ENCODE assay signal across 23 cellular contexts in genomic region chr7:109694122-109694521, GRCh38.
"Had no signal": no experiment of that assay in that cellular context is flagged by ENCODE, and none has a peak within 500 bp of the region (broad histone marks: within the 10 kb centered on the region; RNA-seq: fewer than 3 reads in every experiment).

No MANE protein-coding gene starts in this region.

- H3K4me3 Mint-ChIP-seq: dendritic cell treated with granulocyte-macrophage colony-stimulating factor and Interleukin-4, amounts not matched to agents 40 ng/mL and 50 ng/mL, for 4 days; effector memory CD8-positive, alpha-beta T cell; immature natural killer cell; mesothelial cell of epicardium; naive B cell had no signal

- H3K27me3 Mint-ChIP-seq: dendritic cell treated with granulocyte-macrophage colony-stimulating factor and Interleukin-4, amounts not matched to agents 40 ng/mL and 50 ng/mL, for 4 days; effector memory CD8-positive, alpha-beta T cell; naive B cell had no signal

- H3K4me2 ChIP-seq: hepatocyte had no signal

- H3K36me3 Mint-ChIP-seq: naive B cell had no signal

- DNase-seq: colonic mucosa; cortex of kidney; effector CD8-positive, alpha-beta T cell; effector memory CD8-positive, alpha-beta T cell; foreskin keratinocyte; heart left ventricle; hypothalamus; immature natural killer cell; islet precursor cell; kidney; kidney glomerular epithelial cell; left colon; left lung; left ventricle myocardium superior; lower lobe of right lung; mesenchymal stem cell; mucosa of descending colon; naive B cell had no signal

- ATAC-seq: effector memory CD8-positive, alpha-beta T cell; foreskin keratinocyte; gastroesophageal sphincter; heart left ventricle; left colon; left lung; left ventricle myocardium superior; lower lobe of right lung; mucosa of descending colon had no signal

- H3K27ac ChIP-seq: colonic mucosa, esophagus muscularis mucosa, foreskin keratinocyte, gastroesophageal sphincter, heart left ventricle, hepatocyte, left lung, lower lobe of right lung had no signal

- H3K79me2 ChIP-seq: hepatocyte had no signal

- H3K4me3 ChIP-seq: colonic mucosa, esophagus muscularis mucosa, gastroesophageal sphincter, heart left ventricle, hepatocyte, left lung, lower lobe of right lung, mucosa of descending colon had no signal

- H2AFZ ChIP-seq: hepatocyte had no signal

- H3K4me1 Mint-ChIP-seq: immature natural killer cell, mesothelial cell of epicardium, naive B cell had no signal

- H3K4me1 ChIP-seq: colonic mucosa, esophagus muscularis mucosa, gastroesophageal sphincter, heart left ventricle, left lung, lower lobe of right lung had no signal

- H3K27me3 ChIP-seq: colonic mucosa, esophagus muscularis mucosa, foreskin keratinocyte, gastroesophageal sphincter, heart left ventricle, hepatocyte, left lung had no signal

- H3K27ac Mint-ChIP-seq: dendritic cell treated with granulocyte-macrophage colony-stimulating factor and Interleukin-4, amounts not matched to agents 40 ng/mL and 50 ng/mL, for 4 days; effector memory CD8-positive, alpha-beta T cell; immature natural killer cell; mesothelial cell of epicardium; naive B cell had no signal

- H3K36me3 ChIP-seq: colonic mucosa, esophagus muscularis mucosa, gastroesophageal sphincter, heart left ventricle, left lung, lower lobe of right lung had no signal
